Comparison of ENCODE assay signal across 8 cellular contexts in genomic region chr16:3305109-3306068, GRCh38. TPM values are rescaled to one million over a fixed set of nuclear protein-coding genes. Genes with fewer than 3 reads are reported as not detected.
DNase-seq lines count a peak whose midpoint lies in the region; ATAC-seq and TF ChIP-seq lines count a peak whose summit lies in the region.

A gene with protein sequence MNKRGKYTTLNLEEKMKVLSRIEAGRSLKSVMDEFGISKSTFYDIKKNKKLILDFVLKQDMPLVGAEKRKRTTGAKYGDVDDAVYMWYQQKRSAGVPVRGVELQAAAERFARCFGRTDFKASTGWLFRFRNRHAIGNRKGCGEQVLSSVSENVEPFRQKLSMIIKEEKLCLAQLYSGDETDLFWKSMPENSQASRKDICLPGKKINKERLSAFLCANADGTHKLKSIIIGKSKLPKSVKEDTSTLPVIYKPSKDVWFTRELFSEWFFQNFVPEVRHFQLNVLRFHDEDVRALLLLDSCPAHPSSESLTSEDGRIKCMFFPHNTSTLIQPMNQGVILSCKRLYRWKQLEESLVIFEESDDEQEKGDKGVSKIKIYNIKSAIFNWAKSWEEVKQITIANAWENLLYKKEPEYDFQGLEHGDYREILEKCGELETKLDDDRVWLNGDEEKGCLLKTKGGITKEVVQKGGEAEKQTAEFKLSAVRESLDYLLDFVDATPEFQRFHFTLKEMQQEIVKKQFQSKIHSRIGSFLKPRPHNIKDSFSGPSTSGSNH (minus strand): TSS chr16:3305430. CDS start chr16:3300614, 4,816 bp downstream.
Gene ZNF75A, plus strand, starts transcription at chr16:3305497. Its CDS starts 2,932 bp downstream, at chr16:3308429.

- H3K36me3 Mint-ChIP-seq in type B pancreatic cell = peaks cover 50% of the 10 kb centered on the region

- H3K27ac ChIP-seq in adipose tissue (ENCODE audit: low read depth, low read length) = peak within 1 kb of the TSS; percentile 9
- H3K27ac ChIP-seq in heart right ventricle = peak within 1 kb of the TSS; percentile 82 to 98 (median 93)

- no peaks in the 10 kb centered on the region for H3K27me3 Mint-ChIP-seq in type B pancreatic cell

- H3K4me3 ChIP-seq in GM06990 (replicated peaks; ENCODE audit: low read depth, low read length) = peak within 1 kb of the TSS; percentile 78
- peak within 1 kb of the TSS; percentile 55 for H3K4me3 ChIP-seq in HFF-Myc (replicated peaks; ENCODE audit: low read depth, low read length)
- peak within 1 kb of the TSS; percentile 49 to 89 (median 69) for H3K4me3 ChIP-seq in heart right ventricle

- peaks cover 0 to 91% (median 31%) of the 10 kb centered on the region in 11 donors for H3K9me3 ChIP-seq in heart right ventricle

- H3K27me3 ChIP-seq in GM06990 (replicated peaks; ENCODE audit: control insufficient read depth, insufficient read depth, low read length) (no peaks in the 10 kb centered on the region), heart right ventricle (no peaks in the 10 kb centered on the region)

- H3K27ac Mint-ChIP-seq in type B pancreatic cell = peak within 1 kb of the TSS; percentile 87

- ATAC-seq in heart right ventricle = peak; percentile 98 to 100 (median 99)

- H3K4me1 ChIP-seq in heart right ventricle = peaks cover 0 to 27% (median 17%) of the 10 kb centered on the region in 9 donors

- TF ChIP-seq CTCF in GM06990 (IDR thresholded peaks at IDR 0.05; ENCODE audit: insufficient read depth, low read length, poor library complexity, severe bottlenecking) (peak; percentile 1), HFF-Myc (IDR thresholded peaks at IDR 0.05; ENCODE audit: low read depth, low read length, missing control alignments) (no peak), heart right ventricle (IDR thresholded peaks at IDR 0.05) (peak in 4 of 9 donors; percentile 15 to 46 (median 34)), type B pancreatic cell (conservative IDR thresholded peaks at IDR 0.05) (peak; percentile 42)

- peaks cover 22% of the 10 kb centered on the region for H3K9me3 Mint-ChIP-seq in type B pancreatic cell

- DNase-seq in GM06990 (ENCODE audit: extremely low read depth, insufficient read length) (peak; percentile 91), HFF-Myc (ENCODE audit: extremely low read depth, low read depth) (peak; percentile 44), NCI-H1092 (lab: John Stamatoyannopoulos, UW) (peak; percentile 79), SW480 (ENCODE audit: low spot score) (peak; percentile 60), heart right ventricle (peak; percentile 86 to 89), posterior cingulate gyrus (peak; percentile 86 to 99 (median 94)), type B pancreatic cell (ENCODE audit: extremely low spot score, unreplicated experiment) (peak; percentile 90)

- intact Hi-C loops in heart right ventricle (cut with DNase I) = loop anchor here in 7 of 10 donors (1.0 to 10.0 kb wide), 10 partner anchors 22 to 199 kb away; partner anchors contain the start of genes ZNF174 (in 3 of the 7), ZSCAN32 (in 3 of the 7), CLUAP1 (in 2 of the 7) and ZNF263 (in 2 of the 7)
- intact Hi-C loops in posterior cingulate gyrus (cut with DNase I) = loop anchor here (1.0 to 10.0 kb wide), 6 partner anchors 22 to 195 kb away; partner anchors contain the start of genes CLUAP1, ZNF174, ZNF263 and ZSCAN32

- 1 to 3% (median 2%) methylated on average over 86 to 103 of the region's 103 CpGs for WGBS in adipose tissue, 3 donors
- 0 to 1% methylated on average over 101 to 103 of the region's 103 CpGs for WGBS in heart right ventricle, 2 donors

- peaks cover 5% of the 10 kb centered on the region for H3K4me1 Mint-ChIP-seq in type B pancreatic cell (ENCODE audit: unreplicated experiment)

- H3K4me3 Mint-ChIP-seq in type B pancreatic cell = peak within 1 kb of the TSS; percentile 89

- peaks cover 6% of the 10 kb centered on the region for H3K36me3 ChIP-seq in GM06990 (ENCODE audit: control insufficient read depth, insufficient read depth, low read length)
- H3K36me3 ChIP-seq in heart right ventricle = peaks cover 0 to 74% (median 35%) of the 10 kb centered on the region in 9 donors

RNA-seq across cellular contexts. Expression of the first gene that starts in this region (rescaled TPM):
- polyA plus RNA-seq in adipose tissue = 1 to 10 TPM; 1.2 to 2.1 (median 2.0) TPM
- 10 to 100 TPM in 1 of 10 donors, 1 to 10 TPM in 9; 6.5 to 11.2 (median 8.7) TPM for total RNA-seq in heart right ventricle
- 1 to 10 TPM; 4.7 to 6.7 TPM for polyA plus RNA-seq in heart right ventricle
- 5.4 and 9.4 TPM in 2 replicates for total RNA-seq in type B pancreatic cell (ENCODE audit: low replicate concordance)

RNA-seq across cellular contexts. Expression of gene ZNF75A, which starts in this region (rescaled TPM):
- 10 to 100 TPM in 2 of 3 donors, 1 to 10 TPM in 1; 8.1 to 15.0 (median 10.4) TPM for polyA plus RNA-seq in adipose tissue
- total RNA-seq in heart right ventricle = 10 to 100 TPM; 15.2 to 25.5 (median 21.6) TPM
- 10 to 100 TPM in 1 of 2 donors, 1 to 10 TPM in 1; 9.1 to 33.9 TPM for polyA plus RNA-seq in heart right ventricle
- total RNA-seq in type B pancreatic cell (ENCODE audit: low replicate concordance) = 41.2 and 50.8 TPM in 2 replicates

Comparison
In these comparisons a context has a peak if more than half of its experiments do, and no peak if none do; other contexts are left out.
1. Peak in every context shown above with its lines: DNase-seq, ATAC-seq, H3K4me3 ChIP-seq and H3K27ac ChIP-seq.